Comparison of ENCODE assay signal across 13 cellular contexts in the genomic region with DNA sequence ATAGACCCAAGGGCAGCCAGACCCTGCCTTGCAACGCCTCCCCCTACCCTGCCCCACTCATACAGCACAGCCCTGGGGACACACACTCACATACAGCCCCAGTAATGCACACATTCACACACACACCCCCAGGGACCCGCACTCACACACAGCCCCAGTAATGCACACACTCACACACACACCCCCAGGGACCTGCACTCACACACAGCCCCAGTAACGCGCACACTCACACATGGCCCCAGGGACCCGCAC. TPM values are rescaled to one million over a fixed set of nuclear protein-coding genes. Genes with fewer than 3 reads are reported as not detected.
DNase-seq lines count a peak whose midpoint lies in the region; ATAC-seq and TF ChIP-seq lines count a peak whose summit lies in the region.
"Had no signal": no experiment of that assay in that cellular context is flagged by ENCODE, and none has a peak within 500 bp of the region (broad histone marks: within the 10 kb centered on the region; RNA-seq: fewer than 3 reads in every experiment).

No MANE protein-coding gene starts in this region.

- H3K9me3 Mint-ChIP-seq in activated naive CD8-positive, alpha-beta T cell (ENCODE audit: low read depth), result no peaks in the 10 kb centered on the region
- no peaks in the 10 kb centered on the region for H3K9me3 Mint-ChIP-seq in type B pancreatic cell

- no peaks in the 10 kb centered on the region for H3K27me3 Mint-ChIP-seq in activated naive CD8-positive, alpha-beta T cell
- peaks cover 40% of the 10 kb centered on the region for H3K27me3 Mint-ChIP-seq in type B pancreatic cell

- H2AFZ ChIP-seq in mammary epithelial cell (ENCODE audit: low read depth, low read length) (no peak overlapping the region), mesenchymal stem cell (ENCODE audit: low read depth, low read length) (no peak overlapping the region)

- dilution Hi-C loops in mammary epithelial cell (cut with HindIII; ENCODE audit: low sequenced_read_pairs), result no loop called here

- peaks cover 70% of the 10 kb centered on the region for H3K4me1 Mint-ChIP-seq in activated naive CD8-positive, alpha-beta T cell (ENCODE audit: low read depth)
- H3K4me1 Mint-ChIP-seq in type B pancreatic cell (ENCODE audit: unreplicated experiment), result peaks cover 52% of the 10 kb centered on the region

- TF ChIP-seq CTCF in breast epithelium (IDR thresholded peaks at IDR 0.05) (no peak), mammary epithelial cell (conservative IDR thresholded peaks at IDR 0.05 in 1 of 2, IDR thresholded peaks at IDR 0.05 in 1 of 2; ENCODE audit: extremely low read depth in 1 of 2, insufficient read depth in 1 of 2, low read depth in 1 of 2, low read length in 2 of 2) (no peak), type B pancreatic cell (conservative IDR thresholded peaks at IDR 0.05) (no peak)

- H2BK15ac ChIP-seq in mesenchymal stem cell (ENCODE audit: low read depth, poor library complexity, severe bottlenecking), result peak overlapping the region; percentile 73

- H3K79me1 ChIP-seq in mesenchymal stem cell (replicated peaks; ENCODE audit: low read length, poor library complexity, severe bottlenecking), result peaks cover 38% of the 10 kb centered on the region

- H3K27ac ChIP-seq in breast epithelium (peak overlapping the region in 1 of 2 donors; percentile 68), mammary epithelial cell (ENCODE audit: insufficient read depth, low read depth, low read length) (no peak overlapping the region), mesenchymal stem cell (ENCODE audit: low read length, poor library complexity, severe bottlenecking) (no peak overlapping the region)

- in situ Hi-C loops in mammary epithelial cell (cut with MboI; ENCODE audit: low sequenced_read_pairs in 2 of 2), result no loop called here

- no peak for TF ChIP-seq POLR2A in breast epithelium (IDR thresholded peaks at IDR 0.05)

- peak overlapping the region in 1 of 2 experiments; percentile 66 for H3K23ac ChIP-seq in mesenchymal stem cell (ENCODE audit: low read length in 2 of 2)

- H3K4ac ChIP-seq in mesenchymal stem cell (ENCODE audit: low read depth in 1 of 2, low read length in 2 of 2), result peak overlapping the region in 1 of 2 experiments; percentile 42

- CTCF ChIA-PET in mammary epithelial cell (lab: Charles Lee; ENCODE audit: low non-redundant PET), result no interaction called here

- H4K8ac ChIP-seq in mesenchymal stem cell (ENCODE audit: low read length), result no peak overlapping the region

- H3K18ac ChIP-seq in mesenchymal stem cell (ENCODE audit: low read depth in 1 of 2, low read length in 2 of 2), result peak overlapping the region; percentile 63 to 79

- DNase-seq in breast epithelium (ENCODE audit: low spot score in 2 of 2) (no peak), mammary epithelial cell (no peak), mesenchymal stem cell (no peak), type B pancreatic cell (ENCODE audit: extremely low spot score, unreplicated experiment) (no peak), NOMO-1 treated with dmso at 0.1 percent for 144 hours (lab: John Stamatoyannopoulos, UW; ENCODE audit: unreplicated experiment) (no peak), T-helper 9 cell (no peak)
- DNase-seq: activated CD4-positive, alpha-beta T cell treated with anti-CD3 and anti-CD28 coated beads for 48 hours; amniotic stem cell had no signal

- no peak overlapping the region for H2BK5ac ChIP-seq in mesenchymal stem cell (ENCODE audit: low read depth, low read length, poor library complexity, severe bottlenecking)

- H4K91ac ChIP-seq in mesenchymal stem cell (ENCODE audit: low read length), result peak overlapping the region; percentile 80

- H2BK12ac ChIP-seq in mesenchymal stem cell (ENCODE audit: low read length in 2 of 2), result peak overlapping the region; percentile 73 to 89

- no peak for ATAC-seq in GM18873 (IDR thresholded peaks at IDR 0.05; ENCODE audit: low FRiP score, unreplicated experiment)
- ATAC-seq: mucosa of descending colon had no signal

- H3K4me1 ChIP-seq in breast epithelium (peaks cover 14 to 23% of the 10 kb centered on the region in 2 donors), mammary epithelial cell (ENCODE audit: insufficient read depth, low read length) (peaks cover 11% of the 10 kb centered on the region), mesenchymal stem cell (ENCODE audit: control insufficient read depth, insufficient read depth, low read depth, low read length) (peaks cover 60% of the 10 kb centered on the region)

- peak overlapping the region; percentile 47 for H2AK5ac ChIP-seq in mesenchymal stem cell (ENCODE audit: low read length, severe bottlenecking)

- H3K9me3 ChIP-seq in breast epithelium (no peaks in the 10 kb centered on the region), mammary epithelial cell (replicated peaks; ENCODE audit: insufficient read depth, low read length) (no peaks in the 10 kb centered on the region), mesenchymal stem cell (ENCODE audit: control insufficient read depth, low read length) (no peaks in the 10 kb centered on the region)
- H3K9me3 ChIP-seq: mucosa of descending colon had no signal

- no peaks in the 10 kb centered on the region for H3K36me3 ChIP-seq in breast epithelium
- H3K36me3 ChIP-seq in mammary epithelial cell (ENCODE audit: insufficient read depth, low read length), result no peaks in the 10 kb centered on the region
- peaks cover under 1 to 15% of the 10 kb centered on the region in 2 experiments for H3K36me3 ChIP-seq in mesenchymal stem cell (ENCODE audit: control insufficient read depth in 1 of 2, insufficient read depth in 2 of 2, low read depth in 1 of 2, low read length in 2 of 2)

- no peaks in the 10 kb centered on the region for H3K79me2 ChIP-seq in mammary epithelial cell (ENCODE audit: insufficient read depth, low read length)

- H2BK120ac ChIP-seq in mesenchymal stem cell (ENCODE audit: low read depth, low read length), result peak overlapping the region; percentile 82

- H3K4me3 ChIP-seq in breast epithelium (peak overlapping the region in 2 of 3 donors; percentile 2 to 43), mammary epithelial cell (replicated peaks in 1 of 3; ENCODE audit: insufficient read depth in 1 of 3, low read depth in 2 of 3, low read length in 3 of 3) (no peak overlapping the region), mesenchymal stem cell (ENCODE audit: insufficient read depth in 1 of 2, low read depth in 1 of 2, low read length in 2 of 2) (no peak overlapping the region)
- H3K4me3 ChIP-seq: mucosa of descending colon had no signal

- no TSS peak for BruUV-seq in mammary epithelial cell (replicated peaks; lab: Mats Ljungman, UMichigan)

- no peak overlapping the region for H3K9ac ChIP-seq in mammary epithelial cell (ENCODE audit: insufficient read depth, low read length)
- H3K9ac ChIP-seq in mesenchymal stem cell (ENCODE audit: low read length), result no peak overlapping the region

- peak overlapping the region; percentile 66 for H3K4me3 Mint-ChIP-seq in activated naive CD8-positive, alpha-beta T cell
- H3K4me3 Mint-ChIP-seq in type B pancreatic cell, result peak overlapping the region; percentile 90

- intact Hi-C loops in breast epithelium (cut with DNase I; ENCODE audit: low total_unique reads) (no loop called here), mammary epithelial cell (cut with micrococcal nuclease) (no loop called here)

- 62% methylated on average over 4 of the region's 5 CpGs for WGBS in mammary epithelial cell (ENCODE audit: low coverage, missing lambda C conversion rate)
- WGBS in mesenchymal stem cell, result 83% methylated on average over 5 of the region's 5 CpGs

- no peaks in the 10 kb centered on the region for H4K20me1 ChIP-seq in mammary epithelial cell (ENCODE audit: insufficient read depth, low read length)

- H3K27ac Mint-ChIP-seq in activated naive CD8-positive, alpha-beta T cell, result peak overlapping the region; percentile 82
- H3K27ac Mint-ChIP-seq in type B pancreatic cell, result peak overlapping the region; percentile 53

- H3K14ac ChIP-seq in mesenchymal stem cell (ENCODE audit: low read length in 2 of 2), result peak overlapping the region in 1 of 2 experiments; percentile 80

- H3K27me3 ChIP-seq in breast epithelium (no peaks in the 10 kb centered on the region), mammary epithelial cell (ENCODE audit: insufficient read depth, low read length) (no peaks in the 10 kb centered on the region), mesenchymal stem cell (ENCODE audit: control insufficient read depth in 1 of 2, insufficient read depth in 1 of 2, low read length in 2 of 2) (peaks cover 0 to 4% of the 10 kb centered on the region in 2 experiments)

- no peaks in the 10 kb centered on the region for H3K36me3 Mint-ChIP-seq in activated naive CD8-positive, alpha-beta T cell
- no peaks in the 10 kb centered on the region for H3K36me3 Mint-ChIP-seq in type B pancreatic cell

- H3K4me2 ChIP-seq in mammary epithelial cell (ENCODE audit: insufficient read depth, low read depth, low read length), result no peak overlapping the region
- no peak overlapping the region for H3K4me2 ChIP-seq in mesenchymal stem cell (ENCODE audit: low read length, poor library complexity, severe bottlenecking)

RNA-seq across cellular contexts. Expression of a gene that starts 3.1 kb away (rescaled TPM):
- total RNA-seq in breast epithelium, result 10 to 100 TPM in 2 of 3 donors, 1 to 10 TPM in 1; 6.7 to 15.1 (median 12.1) TPM
- 1 to 10 TPM; 4.4 to 6.8 TPM for total RNA-seq in mammary epithelial cell
- polyA plus RNA-seq in mammary epithelial cell, result 4.2 TPM
- polyA minus RNA-seq in mammary epithelial cell, result 15.3 TPM
- polyA plus RNA-seq in mesenchymal stem cell (2013, experiment 1 of 2), result 4.5 TPM
- polyA plus RNA-seq in mesenchymal stem cell (2013, experiment 2 of 2), result 4.8 TPM
- total RNA-seq in type B pancreatic cell (ENCODE audit: low replicate concordance), result 6.9 and 14.4 TPM in 2 replicates

RNA-seq across cellular contexts. Expression of a gene that starts 9.2 kb away (rescaled TPM):
- total RNA-seq in breast epithelium, result 1 to 10 TPM in 1 of 3 donors, under 1 TPM in 1, not detected in 1; 0.66 to 1.0 TPM
- total RNA-seq in mammary epithelial cell, result not detected
- not detected for polyA plus RNA-seq in mammary epithelial cell
- polyA minus RNA-seq in mammary epithelial cell, result not detected
- polyA plus RNA-seq in mesenchymal stem cell (2013, experiment 1 of 2), result not detected
- polyA plus RNA-seq in mesenchymal stem cell (2013, experiment 2 of 2), result not detected
- total RNA-seq in type B pancreatic cell (ENCODE audit: low replicate concordance), result 0.82 and 1.7 TPM in 2 replicates
- total RNA-seq: G401, MCF 10A had no signal

RNA-seq across cellular contexts. Expression of a gene that starts 47.0 kb away (rescaled TPM):
- total RNA-seq in breast epithelium (10 to 100 TPM; 13.1 to 20.3 (median 17.6) TPM), mammary epithelial cell (10 to 100 TPM; 14.8 to 20.0 TPM), type B pancreatic cell (ENCODE audit: low replicate concordance) (33.3 and 72.0 TPM in 2 replicates)
- polyA plus RNA-seq in mammary epithelial cell, result 13.9 TPM
- 34.1 TPM for polyA minus RNA-seq in mammary epithelial cell
- 29.6 TPM for polyA plus RNA-seq in mesenchymal stem cell (2013, experiment 1 of 2)
- polyA plus RNA-seq in mesenchymal stem cell (2013, experiment 2 of 2), result 29.7 TPM

Comparison
In these comparisons a context has a peak if more than half of its experiments do, and no peak if none do; other contexts are left out.
1. H3K4me3 ChIP-seq: peak in breast epithelium (2 of 3); none in mammary epithelial cell (0 of 3) and mesenchymal stem cell (0 of 2).